ENCODE assay signal across 29 cellular contexts in the genomic region with DNA sequence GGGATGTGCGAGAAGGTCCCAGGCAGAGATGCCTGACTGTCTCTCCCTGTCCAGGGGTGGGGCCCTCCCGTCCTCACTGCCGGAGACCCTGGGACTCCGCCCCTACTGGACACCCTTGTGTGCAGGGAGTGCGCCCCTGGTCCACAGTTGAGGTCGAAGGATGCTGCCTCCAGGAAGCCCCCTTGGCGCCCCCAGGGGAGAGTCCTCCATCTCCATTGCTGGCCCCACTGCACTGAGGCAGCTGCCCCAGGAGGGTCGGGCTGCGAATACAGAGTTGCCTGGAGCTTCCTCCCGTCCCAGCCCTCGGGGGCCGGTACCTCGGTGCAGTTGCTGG. TPM values are rescaled to one million over a fixed set of nuclear protein-coding genes. Genes with fewer than 3 reads are reported as not detected.
"Had no signal": no experiment of that assay in that cellular context is flagged by ENCODE, and none has a peak within 500 bp of the region (broad histone marks: within the 10 kb centered on the region; RNA-seq: fewer than 3 reads in every experiment).

No MANE protein-coding gene starts in this region.

- H3K27me3 Mint-ChIP-seq: effector memory CD8-positive, alpha-beta T cell; naive thymus-derived CD4-positive, alpha-beta T cell; stimulated activated naive B cell treated with anti-CD40 and anti-IgM and Interleukin-4, amounts not matched to agents 10 μg/mL and 1 μg/mL and 100 μg/mL, for 72 hours; stimulated activated naive CD8-positive, alpha-beta T cell treated with anti-CD3 and anti-CD28 coated beads, Interleukin-15, Interleukin-2, amounts not matched to agents 100 ng/mL and 50 ng/mL, for 24 hours had no signal

- H3K27ac ChIP-seq: esophagus squamous epithelium, heart right ventricle, left lung, neural progenitor cell, prostate gland, right atrium auricular region, thoracic aorta, tibial nerve, upper lobe of left lung had no signal

- H3K9ac ChIP-seq: neural progenitor cell had no signal

- H3K27me3 ChIP-seq: esophagus squamous epithelium, heart right ventricle, left lung, neural progenitor cell, right atrium auricular region, tibial nerve, upper lobe of left lung had no signal

- H3K27ac Mint-ChIP-seq: effector memory CD8-positive, alpha-beta T cell; naive thymus-derived CD4-positive, alpha-beta T cell; nephron; neural progenitor cell; stimulated activated naive CD8-positive, alpha-beta T cell treated with anti-CD3 and anti-CD28 coated beads, Interleukin-15, Interleukin-2, amounts not matched to agents 100 ng/mL and 50 ng/mL, for 24 hours had no signal

- H3K9me3 ChIP-seq: esophagus squamous epithelium, heart right ventricle, left lung, prostate gland, right atrium auricular region, thoracic aorta, tibial nerve, upper lobe of left lung had no signal

- H3K4me1 ChIP-seq: neural progenitor cell, prostate gland had no signal

- H2AFZ ChIP-seq: neural progenitor cell had no signal

- H3K4me2 ChIP-seq: neural progenitor cell, smooth muscle cell had no signal

- H3K9me3 Mint-ChIP-seq: effector memory CD8-positive, alpha-beta T cell; naive thymus-derived CD4-positive, alpha-beta T cell; nephron; neural progenitor cell; stimulated activated naive B cell treated with anti-CD40 and anti-IgM and Interleukin-4, amounts not matched to agents 10 μg/mL and 1 μg/mL and 100 μg/mL, for 72 hours; stimulated activated naive CD8-positive, alpha-beta T cell treated with anti-CD3 and anti-CD28 coated beads, Interleukin-15, Interleukin-2, amounts not matched to agents 100 ng/mL and 50 ng/mL, for 24 hours had no signal

- H3K36me3 ChIP-seq: neural progenitor cell, prostate gland had no signal

- ATAC-seq: effector memory CD8-positive, alpha-beta T cell; heart right ventricle; left cardiac atrium; left lung; naive thymus-derived CD4-positive, alpha-beta T cell; sciatic nerve; stimulated activated naive B cell treated with anti-CD40 and anti-IgM and Interleukin-4, amounts not matched to agents 10 μg/mL and 1 μg/mL and 100 μg/mL, for 72 hours had no signal

- H3K4me3 Mint-ChIP-seq: effector memory CD8-positive, alpha-beta T cell; naive thymus-derived CD4-positive, alpha-beta T cell; nephron; neural progenitor cell; stimulated activated naive B cell treated with anti-CD40 and anti-IgM and Interleukin-4, amounts not matched to agents 10 μg/mL and 1 μg/mL and 100 μg/mL, for 72 hours; stimulated activated naive CD8-positive, alpha-beta T cell treated with anti-CD3 and anti-CD28 coated beads, Interleukin-15, Interleukin-2, amounts not matched to agents 100 ng/mL and 50 ng/mL, for 24 hours had no signal

- DNase-seq: cortex of kidney; effector memory CD8-positive, alpha-beta T cell; erythroblast; esophagus squamous epithelium; foreskin melanocyte; glutamatergic neuron; heart right ventricle; hippocampal formation; left cardiac atrium; left lung; mesenchymal stem cell; midbrain; naive thymus-derived CD4-positive, alpha-beta T cell; nucleus accumbens; stimulated activated CD4-positive, alpha-beta T cell treated with anti-CD3 and anti-CD28 coated beads, Interleukin-12 subunit alpha, Interleukin-12 subunit beta, amount 100 ng/mL, for 4 hours; stimulated activated CD4-positive, alpha-beta T cell treated with anti-CD3 and anti-CD28 coated beads, Interleukin-1b, Interleukin-23, amount 100 ng/mL, for 48 hours; stimulated activated CD4-positive, alpha-beta T cell treated with anti-CD3 and anti-CD28 coated beads, Interleukin-4, amount 100 ng/mL, for 4 hours; stimulated activated naive B cell treated with anti-CD40 and anti-IgM and Interleukin-4, amounts not matched to agents 10 μg/mL and 1 μg/mL and 100 μg/mL, for 72 hours had no signal

- H3K4me3 ChIP-seq: esophagus squamous epithelium, heart right ventricle, left lung, neural progenitor cell, prostate gland, right atrium auricular region, smooth muscle cell, thoracic aorta, tibial nerve, upper lobe of left lung had no signal

RNA-seq across cellular contexts. Expression of a gene that starts 46.6 kb away (rescaled TPM):
- total RNA-seq: osteocyte had no signal
